1 cellular context compared by ENCODE assay signal in the genomic region with DNA sequence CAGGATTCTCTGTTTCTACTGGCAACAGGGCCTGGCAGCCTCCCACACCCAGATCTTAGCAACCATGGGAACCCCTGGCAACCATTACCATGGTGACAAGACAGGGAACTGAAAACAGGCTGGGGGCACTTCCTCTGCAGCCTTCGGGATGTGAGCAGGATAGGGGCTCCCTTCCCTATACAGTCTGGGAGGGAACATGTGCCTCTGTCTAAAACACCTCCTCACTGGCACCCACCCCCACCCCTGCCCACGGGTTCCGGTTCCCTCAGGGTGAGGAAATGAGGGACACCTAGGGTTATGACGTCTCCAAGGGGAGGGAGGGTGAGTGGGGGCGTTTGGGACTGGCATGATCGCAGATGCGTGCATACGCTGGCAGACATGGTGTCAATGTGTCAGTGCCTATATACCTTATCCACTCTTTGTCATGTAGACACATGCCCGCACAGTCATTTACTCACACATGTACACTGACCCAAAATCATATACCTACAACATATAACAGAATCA.
TF ChIP-seq lines count a peak whose summit lies in the region.

No MANE protein-coding gene starts in this region.

TF ChIP-seq in HepG2, 621 proteins besides CTCF, POLR2A, EP300 and RAD21:
- TF ChIP-seq NR2C2 (CRISPR knock-in tag; IDR thresholded peaks at IDR 0.05; ENCODE audit: borderline replicate concordance) (no peak), PAX8 (CRISPR knock-in tag; IDR thresholded peaks at IDR 0.05; ENCODE audit: borderline replicate concordance) (no peak), RBM39 (IDR thresholded peaks at IDR 0.05; ENCODE audit: low read depth, low read length, poor library complexity, severe bottlenecking) (no peak), ZNF333 (CRISPR knock-in tag; IDR thresholded peaks at IDR 0.05; ENCODE audit: borderline replicate concordance) (no peak)
- TF ChIP-seq, protein P1, sequence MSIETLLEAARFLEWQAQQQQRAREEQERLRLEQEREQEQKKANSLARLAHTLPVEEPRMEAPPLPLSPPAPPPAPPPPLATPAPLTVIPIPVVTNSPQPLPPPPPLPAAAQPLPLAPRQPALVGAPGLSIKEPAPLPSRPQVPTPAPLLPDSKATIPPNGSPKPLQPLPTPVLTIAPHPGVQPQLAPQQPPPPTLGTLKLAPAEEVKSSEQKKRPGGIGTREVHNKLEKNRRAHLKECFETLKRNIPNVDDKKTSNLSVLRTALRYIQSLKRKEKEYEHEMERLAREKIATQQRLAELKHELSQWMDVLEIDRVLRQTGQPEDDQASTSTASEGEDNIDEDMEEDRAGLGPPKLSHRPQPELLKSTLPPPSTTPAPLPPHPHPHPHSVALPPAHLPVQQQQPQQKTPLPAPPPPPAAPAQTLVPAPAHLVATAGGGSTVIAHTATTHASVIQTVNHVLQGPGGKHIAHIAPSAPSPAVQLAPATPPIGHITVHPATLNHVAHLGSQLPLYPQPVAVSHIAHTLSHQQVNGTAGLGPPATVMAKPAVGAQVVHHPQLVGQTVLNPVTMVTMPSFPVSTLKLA (IDR thresholded peaks at IDR 0.05) = no peak
- TF ChIP-seq, protein P2, sequence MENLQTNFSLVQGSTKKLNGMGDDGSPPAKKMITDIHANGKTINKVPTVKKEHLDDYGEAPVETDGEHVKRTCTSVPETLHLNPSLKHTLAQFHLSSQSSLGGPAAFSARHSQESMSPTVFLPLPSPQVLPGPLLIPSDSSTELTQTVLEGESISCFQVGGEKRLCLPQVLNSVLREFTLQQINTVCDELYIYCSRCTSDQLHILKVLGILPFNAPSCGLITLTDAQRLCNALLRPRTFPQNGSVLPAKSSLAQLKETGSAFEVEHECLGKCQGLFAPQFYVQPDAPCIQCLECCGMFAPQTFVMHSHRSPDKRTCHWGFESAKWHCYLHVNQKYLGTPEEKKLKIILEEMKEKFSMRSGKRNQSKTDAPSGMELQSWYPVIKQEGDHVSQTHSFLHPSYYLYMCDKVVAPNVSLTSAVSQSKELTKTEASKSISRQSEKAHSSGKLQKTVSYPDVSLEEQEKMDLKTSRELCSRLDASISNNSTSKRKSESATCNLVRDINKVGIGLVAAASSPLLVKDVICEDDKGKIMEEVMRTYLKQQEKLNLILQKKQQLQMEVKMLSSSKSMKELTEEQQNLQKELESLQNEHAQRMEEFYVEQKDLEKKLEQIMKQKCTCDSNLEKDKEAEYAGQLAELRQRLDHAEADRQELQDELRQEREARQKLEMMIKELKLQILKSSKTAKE (CRISPR knock-in tag; IDR thresholded peaks at IDR 0.05; ENCODE audit: borderline replicate concordance) = no peak
- TF ChIP-seq, protein P3, sequence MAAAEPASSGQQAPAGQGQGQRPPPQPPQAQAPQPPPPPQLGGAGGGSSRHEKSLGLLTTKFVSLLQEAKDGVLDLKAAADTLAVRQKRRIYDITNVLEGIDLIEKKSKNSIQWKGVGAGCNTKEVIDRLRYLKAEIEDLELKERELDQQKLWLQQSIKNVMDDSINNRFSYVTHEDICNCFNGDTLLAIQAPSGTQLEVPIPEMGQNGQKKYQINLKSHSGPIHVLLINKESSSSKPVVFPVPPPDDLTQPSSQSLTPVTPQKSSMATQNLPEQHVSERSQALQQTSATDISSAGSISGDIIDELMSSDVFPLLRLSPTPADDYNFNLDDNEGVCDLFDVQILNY (CRISPR knock-in tag; conservative IDR thresholded peaks at IDR 0.05) = no peak
